ENCODE assay signal across 8 cellular contexts in the genomic region with DNA sequence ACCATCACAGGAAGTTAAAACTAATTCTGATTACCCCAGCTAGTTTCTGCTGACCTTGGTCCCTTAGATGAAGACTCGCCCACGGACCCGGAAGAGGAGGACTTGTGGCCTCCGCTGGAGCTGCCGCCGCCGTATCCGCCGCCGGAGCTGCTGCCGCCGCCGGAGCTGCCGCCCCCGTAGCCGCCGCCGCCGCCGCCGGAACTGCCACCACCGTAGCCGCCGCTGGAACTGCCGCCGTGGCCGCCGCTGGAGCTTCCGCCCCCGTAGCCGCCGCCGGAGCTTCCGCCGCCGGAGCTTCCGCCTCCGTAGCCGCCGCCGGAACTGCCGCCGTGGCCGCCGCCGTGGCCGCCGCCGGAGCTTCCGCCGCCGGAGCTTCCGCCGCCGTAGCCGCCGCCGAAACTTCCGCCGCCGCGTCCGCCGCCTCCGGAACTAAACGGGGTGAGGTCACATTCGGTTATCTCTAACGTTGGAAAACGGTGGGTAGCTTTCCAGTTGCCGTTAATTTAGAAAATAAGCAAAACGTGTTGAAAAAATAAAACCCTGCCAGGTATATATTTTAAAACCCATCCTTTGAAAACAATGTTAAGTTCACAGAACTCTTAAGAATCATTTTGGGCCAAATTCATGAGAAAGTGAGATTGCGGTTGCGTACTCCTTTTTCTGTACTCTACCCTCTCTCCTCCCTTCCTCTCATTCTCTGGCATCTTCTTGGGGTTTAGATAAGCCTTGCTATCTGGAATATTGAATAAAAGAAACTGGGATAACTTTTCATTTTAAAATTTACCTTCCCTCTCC. TPM values are rescaled to one million over a fixed set of nuclear protein-coding genes. Genes with fewer than 3 reads are reported as not detected.
DNase-seq lines count a peak whose midpoint lies in the region; ATAC-seq and TF ChIP-seq lines count a peak whose summit lies in the region.

No MANE protein-coding gene starts in this region.

- H3K4me1 Mint-ChIP-seq in stimulated activated naive CD8-positive, alpha-beta T cell treated with anti-CD3 and anti-CD28 coated beads, Interleukin-15, amount 100 ng/mL, for 72 hours = peaks cover 22% of the 10 kb centered on the region

- no peak for TF ChIP-seq RAD21 in neural cell (conservative IDR thresholded peaks at IDR 0.05)

- peaks cover 56% of the 10 kb centered on the region for H3K79me2 ChIP-seq in Karpas-422 (ENCODE audit: low read length)
- peaks cover 6% of the 10 kb centered on the region for H3K79me2 ChIP-seq in neural cell (replicated peaks; ENCODE audit: insufficient read depth, low read length)

- POLR2A ChIA-PET in RWPE1 (lab: Yijun Ruan, JAX; ENCODE audit: low non-redundant PET) = interaction anchor here (0.6 to 0.7 kb wide), 3 partner anchors 296 to 691 kb away, joined by 3 to 4 read pairs (median 3); no protein-coding TSS in a partner anchor

- no peak for TF ChIP-seq EP300 in neural cell (conservative IDR thresholded peaks at IDR 0.05; ENCODE audit: poor library complexity, severe bottlenecking)

- DNase-seq in DMS 273 (lab: John Stamatoyannopoulos, UW; ENCODE audit: unreplicated experiment) (peak; percentile 91), Karpas-422 (peak; percentile 93), RWPE1 (ENCODE audit: low spot score) (peak; percentile 72), fibroblast of the conjunctiva (ENCODE audit: low read depth) (peak; percentile 43)
- peak; percentile 80 for DNase-seq in activated effector memory CD4-positive, alpha-beta T cell treated with Interleukin-2 at 50 U/mL for 16 hours
- peak; percentile 84 to 86 for DNase-seq in stimulated activated naive CD8-positive, alpha-beta T cell treated with anti-CD3 and anti-CD28 coated beads, Interleukin-15, amount 100 ng/mL, for 72 hours

- H3K9me3 ChIP-seq in Karpas-422 (ENCODE audit: low read length) (no peaks in the 10 kb centered on the region), neural cell (ENCODE audit: low read length) (no peaks in the 10 kb centered on the region)

- H3K36me3 ChIP-seq in Karpas-422 (ENCODE audit: insufficient read depth, low read length) = peaks cover 13% of the 10 kb centered on the region
- no peaks in the 10 kb centered on the region for H3K36me3 ChIP-seq in neural cell (ENCODE audit: insufficient read depth, low read length)

- peaks cover 12% of the 10 kb centered on the region for H3K27me3 Mint-ChIP-seq in stimulated activated naive CD8-positive, alpha-beta T cell treated with anti-CD3 and anti-CD28 coated beads, Interleukin-15, amount 100 ng/mL, for 72 hours

- H3F3A ChIP-seq in neural cell (ENCODE audit: insufficient read depth, low read length, poor library complexity, severe bottlenecking) = no peaks in the 10 kb centered on the region

- TF ChIP-seq CTCF in RWPE1 (conservative IDR thresholded peaks at IDR 0.05; ENCODE audit: low read depth) = no peak
- TF ChIP-seq CTCF in neural cell (IDR thresholded peaks at IDR 0.05; ENCODE audit: poor library complexity, severe bottlenecking) = no peak

- H3K27ac Mint-ChIP-seq in stimulated activated naive CD8-positive, alpha-beta T cell treated with anti-CD3 and anti-CD28 coated beads, Interleukin-15, amount 100 ng/mL, for 72 hours = peak overlapping the region; percentile 95

- peak overlapping the region; percentile 96 for H3K4me3 ChIP-seq in Karpas-422 (ENCODE audit: low read length)
- H3K4me3 ChIP-seq in neural cell (ENCODE audit: low read length) = peak overlapping the region; percentile 78

- H3K4me1 ChIP-seq in Karpas-422 (ENCODE audit: low read length) = peaks cover 23% of the 10 kb centered on the region

- H3K9ac ChIP-seq in Karpas-422 (ENCODE audit: low read length) (peak overlapping the region; percentile 87), neural cell (ENCODE audit: low read length) (peak overlapping the region; percentile 76)

- CTCF ChIA-PET in RWPE1 (lab: Yijun Ruan, JAX) = interaction anchor here (0.9 to 1.1 kb wide), 3 partner anchors 15 to 54 kb away, joined by 3 read pairs; no protein-coding TSS in a partner anchor

- ATAC-seq in GM21723 (IDR thresholded peaks at IDR 0.05; ENCODE audit: unreplicated experiment) = peak; percentile 80
- ATAC-seq in stimulated activated naive CD8-positive, alpha-beta T cell treated with anti-CD3 and anti-CD28 coated beads, Interleukin-15, amount 100 ng/mL, for 72 hours = peak; percentile 91

- H4K20me1 ChIP-seq in Karpas-422 (ENCODE audit: insufficient read depth, low read depth, low read length) (no peaks in the 10 kb centered on the region), neural cell (ENCODE audit: insufficient read depth) (no peaks in the 10 kb centered on the region)

- no peak overlapping the region for H2AFZ ChIP-seq in Karpas-422 (ENCODE audit: low read length)
- peak overlapping the region; percentile 99 for H2AFZ ChIP-seq in neural cell (ENCODE audit: low read depth, low read length)

- peak overlapping the region; percentile 80 for H3K27ac ChIP-seq in Karpas-422 (ENCODE audit: low read length)
- H3K27ac ChIP-seq in RWPE1 = peak overlapping the region; percentile 95
- peak overlapping the region; percentile 88 for H3K27ac ChIP-seq in neural cell (ENCODE audit: low read length)

- peak overlapping the region; percentile 94 for H3K4me2 ChIP-seq in Karpas-422 (ENCODE audit: low read depth, low read length, poor library complexity, severe bottlenecking)
- peak overlapping the region; percentile 99 for H3K4me2 ChIP-seq in neural cell (ENCODE audit: low read length)

- peak overlapping the region; percentile 84 to 94 for H3K4me3 Mint-ChIP-seq in stimulated activated naive CD8-positive, alpha-beta T cell treated with anti-CD3 and anti-CD28 coated beads, Interleukin-15, amount 100 ng/mL, for 72 hours

- H3K27me3 ChIP-seq in Karpas-422 (ENCODE audit: low read length) (no peaks in the 10 kb centered on the region), neural cell (ENCODE audit: insufficient read depth, low read depth, low read length) (peaks cover under 1% of the 10 kb centered on the region)

- H3K9me2 ChIP-seq in Karpas-422 (replicated peaks; ENCODE audit: insufficient read depth, low read length) (no peaks in the 10 kb centered on the region), neural cell (ENCODE audit: insufficient read depth, low read length) (no peaks in the 10 kb centered on the region)

- H3K9me3 Mint-ChIP-seq in stimulated activated naive CD8-positive, alpha-beta T cell treated with anti-CD3 and anti-CD28 coated beads, Interleukin-15, amount 100 ng/mL, for 72 hours = no peaks in the 10 kb centered on the region

TF ChIP-seq in neural cell, 6 proteins besides CTCF, POLR2A, EP300 and RAD21:
- TF ChIP-seq MXI1 (conservative IDR thresholded peaks at IDR 0.05; ENCODE audit: poor library complexity, severe bottlenecking) (no peak), POLR2AphosphoS5 (IDR thresholded peaks at IDR 0.05) (peak; percentile 91), TAF1 (IDR thresholded peaks at IDR 0.05; ENCODE audit: low read depth) (peak; percentile 68)

RNA-seq across cellular contexts. Expression of a gene that starts 3.5 kb away (rescaled TPM):
- total RNA-seq in Karpas-422 (2014; rRNA removed; shearing (Covaris generic); ENCODE audit: low replicate concordance) = 14.9 and 21.6 TPM in 2 replicates
- 42.8 and 54.2 TPM in 2 replicates for polyA plus RNA-seq in neural cell
- 5.1 and 12.4 TPM in 2 replicates for polyA minus RNA-seq in neural cell

RNA-seq across cellular contexts. Expression of a gene that starts 19.2 kb away (rescaled TPM):
- not detected in 2 replicates for total RNA-seq in Karpas-422 (2014; rRNA removed; shearing (Covaris generic); ENCODE audit: low replicate concordance)
- not detected in 2 replicates for polyA plus RNA-seq in neural cell
- polyA minus RNA-seq in neural cell = not detected in 2 replicates

RNA-seq across cellular contexts. Expression of a gene that starts 36.6 kb away (rescaled TPM):
- total RNA-seq in Karpas-422 (2014; rRNA removed; shearing (Covaris generic); ENCODE audit: low replicate concordance) = not detected in 2 replicates
- not detected in 2 replicates for polyA plus RNA-seq in neural cell
- polyA minus RNA-seq in neural cell = not detected in 2 replicates

RNA-seq across cellular contexts. Expression of a gene that starts 46.9 kb away (rescaled TPM):
- not detected in 2 replicates for total RNA-seq in Karpas-422 (2014; rRNA removed; shearing (Covaris generic); ENCODE audit: low replicate concordance)
- not detected in 2 replicates for polyA plus RNA-seq in neural cell
- not detected in 2 replicates for polyA minus RNA-seq in neural cell

RNA-seq across cellular contexts. Expression of a gene that starts 48.1 kb away (rescaled TPM):
- not detected in 2 replicates for total RNA-seq in Karpas-422 (2014; rRNA removed; shearing (Covaris generic); ENCODE audit: low replicate concordance)
- polyA plus RNA-seq in neural cell = not detected in 2 replicates
- not detected in 2 replicates for polyA minus RNA-seq in neural cell

Comparison
In these comparisons a context has a peak if more than half of its experiments do, and no peak if none do; other contexts are left out.
1. Peak in every context shown above with its lines: DNase-seq, ATAC-seq, H3K4me3 ChIP-seq and H3K27ac ChIP-seq.
2. DNase-seq: peak in every context shown above with its lines; median percentile 93 in Karpas-422; 91 in DMS 273; 85 in stimulated activated naive CD8-positive, alpha-beta T cell treated with anti-CD3 and anti-CD28 coated beads, Interleukin-15, amount 100 ng/mL, for 72 hours; 80 in activated effector memory CD4-positive, alpha-beta T cell treated with Interleukin-2 at 50 U/mL for 16 hours; 72 in RWPE1; 43 in fibroblast of the conjunctiva.